22 cellular contexts compared by ENCODE assay signal in the genomic region with DNA sequence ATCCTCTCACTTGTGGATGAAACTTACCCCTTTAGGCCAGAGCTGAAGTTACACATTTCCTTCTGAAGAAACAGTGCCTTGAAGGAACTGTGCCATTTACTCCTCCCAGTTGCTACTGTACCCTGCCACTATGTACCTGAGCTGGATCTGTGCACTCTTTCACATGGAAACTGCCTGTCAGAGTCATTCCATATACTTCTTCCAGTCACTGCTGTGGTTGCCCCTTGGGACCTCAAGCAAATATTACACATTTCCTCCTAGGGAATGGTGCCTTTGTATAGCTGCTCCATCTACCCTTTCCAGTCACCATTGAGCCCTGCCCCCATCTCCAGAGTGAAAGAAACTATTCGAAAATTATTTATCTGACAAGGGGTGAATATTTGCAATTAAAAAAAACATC.
"Had no signal": no experiment of that assay in that cellular context is flagged by ENCODE, and none has a peak within 500 bp of the region (broad histone marks: within the 10 kb centered on the region; RNA-seq: fewer than 3 reads in every experiment).

No MANE protein-coding gene starts in this region.

- H3K27me3 ChIP-seq: dorsolateral prefrontal cortex, esophagus muscularis mucosa, foreskin keratinocyte, gastroesophageal sphincter, heart left ventricle, left lung had no signal

- H3K36me3 Mint-ChIP-seq: mesothelial cell of epicardium had no signal

- H3K27ac ChIP-seq: coronary artery, dorsolateral prefrontal cortex, esophagus muscularis mucosa, foreskin keratinocyte, gastroesophageal sphincter, heart left ventricle, left lung, lower lobe of right lung had no signal

- ATAC-seq: foreskin keratinocyte, gastroesophageal sphincter, heart left ventricle, left cardiac atrium, left lung, left ventricle myocardium superior, lower lobe of right lung, mucosa of descending colon had no signal

- DNase-seq: dermis blood vessel endothelial cell; dorsolateral prefrontal cortex; effector CD4-positive, alpha-beta T cell; effector memory CD4-positive, alpha-beta T cell; foreskin keratinocyte; heart left ventricle; hippocampal formation; left cardiac atrium; left lung; left ventricle myocardium superior; lower lobe of right lung; mesenchymal stem cell; mucosa of descending colon had no signal

- H3K36me3 ChIP-seq: esophagus muscularis mucosa, gastroesophageal sphincter, heart left ventricle, left lung, lower lobe of right lung had no signal

- H3K27ac Mint-ChIP-seq: mesothelial cell of epicardium had no signal

- H3K4me1 Mint-ChIP-seq: mesothelial cell of epicardium had no signal

- H3K4me3 Mint-ChIP-seq: mesothelial cell of epicardium had no signal

- H3K4me3 ChIP-seq: coronary artery, dorsolateral prefrontal cortex, esophagus muscularis mucosa, gastroesophageal sphincter, heart left ventricle, left lung, lower lobe of right lung, mucosa of descending colon had no signal

- H3K9me3 ChIP-seq: lower lobe of right lung had no signal

- FAIRE-seq: colon, endothelial cell of umbilical vein, frontal cortex, islet of Langerhans, keratinocyte had no signal

- H3K4me1 ChIP-seq: esophagus muscularis mucosa, foreskin keratinocyte, gastroesophageal sphincter, heart left ventricle, left lung, lower lobe of right lung had no signal
